ENCODE assay signal across 8 cellular contexts in genomic region chr1:225428066-225428878, GRCh38. TPM values are rescaled to one million over a fixed set of nuclear protein-coding genes. Genes with fewer than 3 reads are reported as not detected.
A peak's percentile ranks its signal among the peaks of the same experiment; 100 is the strongest.
DNase-seq lines count a peak whose midpoint lies in the region; ATAC-seq and TF ChIP-seq lines count a peak whose summit lies in the region.

No MANE protein-coding gene starts in this region.

- CTCF ChIA-PET in AG04450 (lab: Charles Lee) = interaction anchor here (0.6 to 0.7 kb wide), 2 partner anchors 109 to 449 kb away, joined by 3 to 6 read pairs; no protein-coding TSS in a partner anchor

- H3K9me3 ChIP-seq in AG04450 (ENCODE audit: control insufficient read depth, insufficient read depth, low read length) = peaks cover 9% of the 10 kb centered on the region

- TF ChIP-seq CTCF in AG04450 (IDR thresholded peaks at IDR 0.05; ENCODE audit: low read depth, low read length) = no peak

- peak overlapping the region; percentile 92 for H3K4me3 ChIP-seq in AG04450 (ENCODE audit: low read depth, low read length)

- DNase-seq in AG04450 (ENCODE audit: low read depth, low spot score) (peak; percentile 58), NCI-H2171 treated with DMSO at 0.1 percent for 48 hours (lab: John Stamatoyannopoulos, UW) (peak; percentile 94), caudate nucleus (lab: John Stamatoyannopoulos, UW) (peak; percentile 48 to 97 (median 92)), islet precursor cell (peak; percentile 95)
- DNase-seq in activated CD4-positive, CD25-positive, alpha-beta regulatory T cell (lab: John Stamatoyannopoulos, UW) = peak; percentile 83 to 90 (median 84)
- DNase-seq in stimulated activated CD4-positive, alpha-beta T cell treated with anti-CD3 and anti-CD28 coated beads, Interleukin-12 subunit alpha, Interleukin-12 subunit beta, amount 100 ng/mL, for 4 hours = peak; percentile 86

- ATAC-seq in GM18873 (IDR thresholded peaks at IDR 0.05; ENCODE audit: low FRiP score, unreplicated experiment) (peak; percentile 63), HG03108 (IDR thresholded peaks at IDR 0.05; ENCODE audit: unreplicated experiment) (peak; percentile 89)

- POLR2A ChIA-PET in AG04450 (lab: Yijun Ruan, JAX) = interaction anchor here (0.8 to 1.0 kb wide), 2 partner anchors 16 to 571 kb away, joined by 3 to 4 read pairs; partner anchors contain the start of gene SDE2

- H3K27ac ChIP-seq in AG04450 (ENCODE audit: low read depth, low read length) (peak overlapping the region; percentile 97), caudate nucleus (ENCODE audit: low read depth, low read length) (peak overlapping the region; percentile 90)

- no peaks in the 10 kb centered on the region for H3K27me3 ChIP-seq in AG04450 (ENCODE audit: control insufficient read depth, insufficient read depth, low read length)

RNA-seq across cellular contexts. Expression of gene LBR, which starts 0.4 kb away (rescaled TPM):
- 35.9 and 44.5 TPM in 2 replicates for polyA plus RNA-seq in AG04450 (2011; rRNA removed)
- 45.7 and 46.4 TPM in 2 replicates for polyA minus RNA-seq in AG04450 (2011; rRNA and poly(A)+ RNA removed)

Comparison
In these comparisons a context has a peak if more than half of its experiments do, and no peak if none do; other contexts are left out.
1. Peak in every context shown above with its lines: DNase-seq, ATAC-seq, H3K4me3 ChIP-seq and H3K27ac ChIP-seq.